1 cellular context compared by ENCODE assay signal in the genomic region with DNA sequence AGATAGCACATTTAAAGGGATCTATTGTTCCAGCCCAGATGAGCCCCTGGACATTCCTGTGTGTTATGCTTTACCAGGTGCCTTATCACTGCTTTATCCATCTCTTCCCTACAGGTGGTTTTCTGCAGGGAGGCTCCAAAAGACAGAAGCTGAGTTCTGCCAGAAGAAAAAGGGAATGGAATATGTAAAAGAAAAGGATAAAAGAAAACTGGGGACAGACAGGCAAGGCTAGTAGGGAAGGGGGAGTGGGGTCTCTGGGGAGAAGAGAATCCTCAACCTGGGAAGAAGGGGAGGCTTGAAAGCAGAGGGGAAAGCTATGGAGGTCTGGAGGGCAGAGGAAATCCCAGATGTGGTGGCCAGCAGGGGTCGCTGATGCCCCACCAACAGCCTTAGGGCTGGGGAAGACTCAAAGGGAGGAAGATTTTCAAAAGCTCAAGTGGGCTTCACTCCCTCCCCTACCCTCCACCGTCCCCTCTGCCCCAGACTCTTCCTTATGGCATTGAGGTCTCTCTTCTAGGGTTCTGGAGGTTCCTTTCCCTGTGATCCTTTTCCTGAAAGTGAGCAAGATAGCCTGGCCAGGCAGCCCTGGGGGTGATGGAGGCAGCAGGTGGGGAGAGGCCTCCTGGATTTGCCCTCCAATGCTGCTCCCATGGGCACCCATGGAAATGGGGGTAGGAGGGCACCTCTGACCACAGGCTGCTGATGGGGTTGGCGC.
TF ChIP-seq lines count a peak whose summit lies in the region.

No MANE protein-coding gene starts in this region.

TF ChIP-seq in HepG2, 621 proteins besides CTCF, POLR2A, EP300 and RAD21 (continued from another document and continues in another):
- TF ChIP-seq, protein P1, sequence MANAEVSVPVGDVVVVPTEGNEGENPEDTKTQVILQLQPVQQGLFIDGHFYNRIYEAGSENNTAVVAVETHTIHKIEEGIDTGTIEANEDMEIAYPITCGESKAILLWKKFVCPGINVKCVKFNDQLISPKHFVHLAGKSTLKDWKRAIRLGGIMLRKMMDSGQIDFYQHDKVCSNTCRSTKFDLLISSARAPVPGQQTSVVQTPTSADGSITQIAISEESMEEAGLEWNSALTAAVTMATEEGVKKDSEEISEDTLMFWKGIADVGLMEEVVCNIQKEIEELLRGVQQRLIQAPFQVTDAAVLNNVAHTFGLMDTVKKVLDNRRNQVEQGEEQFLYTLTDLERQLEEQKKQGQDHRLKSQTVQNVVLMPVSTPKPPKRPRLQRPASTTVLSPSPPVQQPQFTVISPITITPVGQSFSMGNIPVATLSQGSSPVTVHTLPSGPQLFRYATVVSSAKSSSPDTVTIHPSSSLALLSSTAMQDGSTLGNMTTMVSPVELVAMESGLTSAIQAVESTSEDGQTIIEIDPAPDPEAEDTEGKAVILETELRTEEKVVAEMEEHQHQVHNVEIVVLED (CRISPR knock-in tag; IDR thresholded peaks at IDR 0.05; ENCODE audit: borderline replicate concordance), result no peak
- peak; percentile 15; the same call in 1 of the 2 replicates for TF ChIP-seq NFE2L2 (IDR thresholded peaks at IDR 0.05; ENCODE audit: low read length)
- no peak for TF ChIP-seq ZNF552 (CRISPR knock-in tag; IDR thresholded peaks at IDR 0.05; ENCODE audit: borderline replicate concordance)
- peak; percentile 47; the same call in 1 of the 2 replicates for TF ChIP-seq ZNF501 (CRISPR knock-in tag; IDR thresholded peaks at IDR 0.05)
- no peak for TF ChIP-seq ZNF615 (CRISPR knock-in tag; IDR thresholded peaks at IDR 0.05; ENCODE audit: borderline replicate concordance)
- TF ChIP-seq ZFP90 (CRISPR knock-in tag; IDR thresholded peaks at IDR 0.05; ENCODE audit: borderline replicate concordance), result no peak
- no peak for TF ChIP-seq NFKBIZ (CRISPR knock-in tag; IDR thresholded peaks at IDR 0.05)
- TF ChIP-seq, protein P2, sequence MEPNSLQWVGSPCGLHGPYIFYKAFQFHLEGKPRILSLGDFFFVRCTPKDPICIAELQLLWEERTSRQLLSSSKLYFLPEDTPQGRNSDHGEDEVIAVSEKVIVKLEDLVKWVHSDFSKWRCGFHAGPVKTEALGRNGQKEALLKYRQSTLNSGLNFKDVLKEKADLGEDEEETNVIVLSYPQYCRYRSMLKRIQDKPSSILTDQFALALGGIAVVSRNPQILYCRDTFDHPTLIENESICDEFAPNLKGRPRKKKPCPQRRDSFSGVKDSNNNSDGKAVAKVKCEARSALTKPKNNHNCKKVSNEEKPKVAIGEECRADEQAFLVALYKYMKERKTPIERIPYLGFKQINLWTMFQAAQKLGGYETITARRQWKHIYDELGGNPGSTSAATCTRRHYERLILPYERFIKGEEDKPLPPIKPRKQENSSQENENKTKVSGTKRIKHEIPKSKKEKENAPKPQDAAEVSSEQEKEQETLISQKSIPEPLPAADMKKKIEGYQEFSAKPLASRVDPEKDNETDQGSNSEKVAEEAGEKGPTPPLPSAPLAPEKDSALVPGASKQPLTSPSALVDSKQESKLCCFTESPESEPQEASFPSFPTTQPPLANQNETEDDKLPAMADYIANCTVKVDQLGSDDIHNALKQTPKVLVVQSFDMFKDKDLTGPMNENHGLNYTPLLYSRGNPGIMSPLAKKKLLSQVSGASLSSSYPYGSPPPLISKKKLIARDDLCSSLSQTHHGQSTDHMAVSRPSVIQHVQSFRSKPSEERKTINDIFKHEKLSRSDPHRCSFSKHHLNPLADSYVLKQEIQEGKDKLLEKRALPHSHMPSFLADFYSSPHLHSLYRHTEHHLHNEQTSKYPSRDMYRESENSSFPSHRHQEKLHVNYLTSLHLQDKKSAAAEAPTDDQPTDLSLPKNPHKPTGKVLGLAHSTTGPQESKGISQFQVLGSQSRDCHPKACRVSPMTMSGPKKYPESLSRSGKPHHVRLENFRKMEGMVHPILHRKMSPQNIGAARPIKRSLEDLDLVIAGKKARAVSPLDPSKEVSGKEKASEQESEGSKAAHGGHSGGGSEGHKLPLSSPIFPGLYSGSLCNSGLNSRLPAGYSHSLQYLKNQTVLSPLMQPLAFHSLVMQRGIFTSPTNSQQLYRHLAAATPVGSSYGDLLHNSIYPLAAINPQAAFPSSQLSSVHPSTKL (CRISPR knock-in tag; IDR thresholded peaks at IDR 0.05), result peak; percentile 54
- no peak for TF ChIP-seq ZMYM2 (CRISPR knock-in tag; IDR thresholded peaks at IDR 0.05)
- peak; percentile 22; the same call in 1 of the 2 replicates for TF ChIP-seq KDM4B (CRISPR knock-in tag; IDR thresholded peaks at IDR 0.05)
- TF ChIP-seq STAT5B (CRISPR knock-in tag; IDR thresholded peaks at IDR 0.05), result no peak
- 0 out of 2 replicates have a peak, but pooled peaks have one; percentile 27 for TF ChIP-seq CBX5 (CRISPR knock-in tag; IDR thresholded peaks at IDR 0.05; ENCODE audit: borderline replicate concordance)
- TF ChIP-seq ZNF781 (CRISPR knock-in tag; IDR thresholded peaks at IDR 0.05; ENCODE audit: borderline replicate concordance, not compliant biosample characterization), result no peak
- no peak for TF ChIP-seq ZNF333 (CRISPR knock-in tag; IDR thresholded peaks at IDR 0.05; ENCODE audit: borderline replicate concordance)
- 0 out of 2 replicates have a peak, but pooled peaks have one; percentile 25 for TF ChIP-seq MED1 (CRISPR knock-in tag; IDR thresholded peaks at IDR 0.05)
- TF ChIP-seq ARNT2 (CRISPR knock-in tag; IDR thresholded peaks at IDR 0.05; ENCODE audit: low read depth), result 0 out of 2 replicates have a peak, but pooled peaks have one; percentile 41
- no peak for TF ChIP-seq ZNF883 (CRISPR knock-in tag; IDR thresholded peaks at IDR 0.05; ENCODE audit: not compliant biosample characterization)
- TF ChIP-seq PPARG (CRISPR knock-in tag; conservative IDR thresholded peaks at IDR 0.05), result 0 out of 2 replicates have a peak, but pooled peaks have one; percentile 28
- 0 out of 2 replicates have a peak, but pooled peaks have one; percentile 48 for TF ChIP-seq MTF2 (CRISPR knock-in tag; IDR thresholded peaks at IDR 0.05; ENCODE audit: borderline replicate concordance)
- TF ChIP-seq, protein P3, sequence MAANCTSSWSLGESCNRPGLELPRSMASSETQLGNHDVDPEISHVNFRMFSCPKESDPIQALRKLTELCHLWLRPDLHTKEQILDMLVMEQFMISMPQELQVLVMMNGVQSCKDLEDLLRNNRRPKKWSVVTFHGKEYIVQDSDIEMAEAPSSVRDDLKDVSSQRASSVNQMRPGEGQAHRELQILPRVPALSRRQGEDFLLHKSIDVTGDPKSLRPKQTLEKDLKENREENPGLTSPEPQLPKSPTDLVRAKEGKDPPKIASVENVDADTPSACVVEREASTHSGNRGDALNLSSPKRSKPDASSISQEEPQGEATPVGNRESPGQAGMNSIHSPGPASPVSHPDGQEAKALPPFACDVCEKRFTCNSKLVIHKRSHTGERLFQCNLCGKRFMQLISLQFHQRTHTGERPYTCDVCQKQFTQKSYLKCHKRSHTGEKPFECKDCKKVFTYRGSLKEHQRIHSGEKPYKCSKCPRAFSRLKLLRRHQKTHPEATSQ (CRISPR knock-in tag; IDR thresholded peaks at IDR 0.05; ENCODE audit: borderline replicate concordance), result no peak
- TF ChIP-seq ZNF746 (CRISPR knock-in tag; IDR thresholded peaks at IDR 0.05), result no peak
- peak; percentile 86 for TF ChIP-seq FOXC1 (CRISPR knock-in tag; IDR thresholded peaks at IDR 0.05; ENCODE audit: borderline replicate concordance)
- TF ChIP-seq TEAD3 (CRISPR knock-in tag; optimal IDR thresholded peaks at IDR 0.05; ENCODE audit: borderline replicate concordance), result peak; percentile 42
- TF ChIP-seq, protein P4, sequence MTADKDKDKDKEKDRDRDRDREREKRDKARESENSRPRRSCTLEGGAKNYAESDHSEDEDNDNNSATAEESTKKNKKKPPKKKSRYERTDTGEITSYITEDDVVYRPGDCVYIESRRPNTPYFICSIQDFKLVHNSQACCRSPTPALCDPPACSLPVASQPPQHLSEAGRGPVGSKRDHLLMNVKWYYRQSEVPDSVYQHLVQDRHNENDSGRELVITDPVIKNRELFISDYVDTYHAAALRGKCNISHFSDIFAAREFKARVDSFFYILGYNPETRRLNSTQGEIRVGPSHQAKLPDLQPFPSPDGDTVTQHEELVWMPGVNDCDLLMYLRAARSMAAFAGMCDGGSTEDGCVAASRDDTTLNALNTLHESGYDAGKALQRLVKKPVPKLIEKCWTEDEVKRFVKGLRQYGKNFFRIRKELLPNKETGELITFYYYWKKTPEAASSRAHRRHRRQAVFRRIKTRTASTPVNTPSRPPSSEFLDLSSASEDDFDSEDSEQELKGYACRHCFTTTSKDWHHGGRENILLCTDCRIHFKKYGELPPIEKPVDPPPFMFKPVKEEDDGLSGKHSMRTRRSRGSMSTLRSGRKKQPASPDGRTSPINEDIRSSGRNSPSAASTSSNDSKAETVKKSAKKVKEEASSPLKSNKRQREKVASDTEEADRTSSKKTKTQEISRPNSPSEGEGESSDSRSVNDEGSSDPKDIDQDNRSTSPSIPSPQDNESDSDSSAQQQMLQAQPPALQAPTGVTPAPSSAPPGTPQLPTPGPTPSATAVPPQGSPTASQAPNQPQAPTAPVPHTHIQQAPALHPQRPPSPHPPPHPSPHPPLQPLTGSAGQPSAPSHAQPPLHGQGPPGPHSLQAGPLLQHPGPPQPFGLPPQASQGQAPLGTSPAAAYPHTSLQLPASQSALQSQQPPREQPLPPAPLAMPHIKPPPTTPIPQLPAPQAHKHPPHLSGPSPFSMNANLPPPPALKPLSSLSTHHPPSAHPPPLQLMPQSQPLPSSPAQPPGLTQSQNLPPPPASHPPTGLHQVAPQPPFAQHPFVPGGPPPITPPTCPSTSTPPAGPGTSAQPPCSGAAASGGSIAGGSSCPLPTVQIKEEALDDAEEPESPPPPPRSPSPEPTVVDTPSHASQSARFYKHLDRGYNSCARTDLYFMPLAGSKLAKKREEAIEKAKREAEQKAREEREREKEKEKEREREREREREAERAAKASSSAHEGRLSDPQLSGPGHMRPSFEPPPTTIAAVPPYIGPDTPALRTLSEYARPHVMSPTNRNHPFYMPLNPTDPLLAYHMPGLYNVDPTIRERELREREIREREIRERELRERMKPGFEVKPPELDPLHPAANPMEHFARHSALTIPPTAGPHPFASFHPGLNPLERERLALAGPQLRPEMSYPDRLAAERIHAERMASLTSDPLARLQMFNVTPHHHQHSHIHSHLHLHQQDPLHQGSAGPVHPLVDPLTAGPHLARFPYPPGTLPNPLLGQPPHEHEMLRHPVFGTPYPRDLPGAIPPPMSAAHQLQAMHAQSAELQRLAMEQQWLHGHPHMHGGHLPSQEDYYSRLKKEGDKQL (CRISPR knock-in tag; IDR thresholded peaks at IDR 0.05; ENCODE audit: low read depth), result no peak
- TF ChIP-seq BCL6 (CRISPR knock-in tag; IDR thresholded peaks at IDR 0.05), result no peak
- TF ChIP-seq ZFP36 (IDR thresholded peaks at IDR 0.05; ENCODE audit: borderline replicate concordance, low read depth, low read length, partially characterized antibody), result peak; percentile 18
- TF ChIP-seq LCORL (IDR thresholded peaks at IDR 0.05), result no peak
- peak; percentile 58; the same call in 1 of the 2 replicates for TF ChIP-seq LCORL (CRISPR knock-in tag; IDR thresholded peaks at IDR 0.05)
- peak; percentile 78 for TF ChIP-seq ERF (CRISPR knock-in tag; IDR thresholded peaks at IDR 0.05)
- TF ChIP-seq ZBTB3 (CRISPR knock-in tag; IDR thresholded peaks at IDR 0.05; ENCODE audit: borderline replicate concordance, low read depth), result no peak
- 0 out of 2 replicates have a peak, but pooled peaks have one; percentile 27 for TF ChIP-seq THAP11 (CRISPR knock-in tag; IDR thresholded peaks at IDR 0.05)
- no peak for TF ChIP-seq ZNF468 (CRISPR knock-in tag; IDR thresholded peaks at IDR 0.05)
- 0 out of 2 replicates have a peak, but pooled peaks have one; percentile 27 for TF ChIP-seq IRF2 (CRISPR knock-in tag; IDR thresholded peaks at IDR 0.05)
- no peak for TF ChIP-seq HDAC1 (CRISPR knock-in tag; IDR thresholded peaks at IDR 0.05)
- peak; percentile 98 for TF ChIP-seq STAG1 (CRISPR knock-in tag; IDR thresholded peaks at IDR 0.05)
- TF ChIP-seq HNRNPL (IDR thresholded peaks at IDR 0.05; ENCODE audit: low read depth, low read length), result no peak
- no peak for TF ChIP-seq ASH2L (IDR thresholded peaks at IDR 0.05; ENCODE audit: insufficient read length, low read depth, low read length)
- TF ChIP-seq NONO (IDR thresholded peaks at IDR 0.05), result no peak
- TF ChIP-seq NONO (CRISPR knock-in tag; conservative IDR thresholded peaks at IDR 0.05), result no peak
- no peak for TF ChIP-seq ZZZ3 (CRISPR knock-in tag; IDR thresholded peaks at IDR 0.05; ENCODE audit: borderline replicate concordance)
- peak; percentile 73; the same call in 1 of the 2 replicates for TF ChIP-seq SMAD1 (CRISPR knock-in tag; IDR thresholded peaks at IDR 0.05; ENCODE audit: borderline replicate concordance, low read depth)
- no peak for TF ChIP-seq JUNB (CRISPR knock-in tag; IDR thresholded peaks at IDR 0.05; ENCODE audit: borderline replicate concordance)
- TF ChIP-seq HCFC1 (IDR thresholded peaks at IDR 0.05; ENCODE audit: low read depth, low read length), result peak; percentile 27; the same call in 1 of the 2 replicates
- 0 out of 2 replicates have a peak, but pooled peaks have one; percentile 43 for TF ChIP-seq ELF3 (CRISPR knock-in tag; IDR thresholded peaks at IDR 0.05)
- no peak for TF ChIP-seq MAZ (IDR thresholded peaks at IDR 0.05; ENCODE audit: borderline replicate concordance, low read depth, low read length)
- TF ChIP-seq MAZ (CRISPR knock-in tag; IDR thresholded peaks at IDR 0.05; ENCODE audit: low read depth), result peak; percentile 41; the same call in 1 of the 2 replicates
- TF ChIP-seq ZNF703 (CRISPR knock-in tag; IDR thresholded peaks at IDR 0.05; ENCODE audit: borderline replicate concordance), result no peak
- TF ChIP-seq CAMTA2 (CRISPR knock-in tag; IDR thresholded peaks at IDR 0.05; ENCODE audit: borderline replicate concordance), result 0 out of 2 replicates have a peak, but pooled peaks have one; percentile 46
- no peak for TF ChIP-seq ZNF850 (CRISPR knock-in tag; conservative IDR thresholded peaks at IDR 0.05)
- TF ChIP-seq TBX2 (CRISPR knock-in tag; IDR thresholded peaks at IDR 0.05; ENCODE audit: borderline replicate concordance), result no peak
- TF ChIP-seq, protein P5, sequence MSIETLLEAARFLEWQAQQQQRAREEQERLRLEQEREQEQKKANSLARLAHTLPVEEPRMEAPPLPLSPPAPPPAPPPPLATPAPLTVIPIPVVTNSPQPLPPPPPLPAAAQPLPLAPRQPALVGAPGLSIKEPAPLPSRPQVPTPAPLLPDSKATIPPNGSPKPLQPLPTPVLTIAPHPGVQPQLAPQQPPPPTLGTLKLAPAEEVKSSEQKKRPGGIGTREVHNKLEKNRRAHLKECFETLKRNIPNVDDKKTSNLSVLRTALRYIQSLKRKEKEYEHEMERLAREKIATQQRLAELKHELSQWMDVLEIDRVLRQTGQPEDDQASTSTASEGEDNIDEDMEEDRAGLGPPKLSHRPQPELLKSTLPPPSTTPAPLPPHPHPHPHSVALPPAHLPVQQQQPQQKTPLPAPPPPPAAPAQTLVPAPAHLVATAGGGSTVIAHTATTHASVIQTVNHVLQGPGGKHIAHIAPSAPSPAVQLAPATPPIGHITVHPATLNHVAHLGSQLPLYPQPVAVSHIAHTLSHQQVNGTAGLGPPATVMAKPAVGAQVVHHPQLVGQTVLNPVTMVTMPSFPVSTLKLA (IDR thresholded peaks at IDR 0.05), result no peak
- no peak for TF ChIP-seq NKX3-1 (CRISPR knock-in tag; IDR thresholded peaks at IDR 0.05)
- TF ChIP-seq ZNF263 (CRISPR knock-in tag; IDR thresholded peaks at IDR 0.05), result peak; percentile 84
